In the genomic region with DNA sequence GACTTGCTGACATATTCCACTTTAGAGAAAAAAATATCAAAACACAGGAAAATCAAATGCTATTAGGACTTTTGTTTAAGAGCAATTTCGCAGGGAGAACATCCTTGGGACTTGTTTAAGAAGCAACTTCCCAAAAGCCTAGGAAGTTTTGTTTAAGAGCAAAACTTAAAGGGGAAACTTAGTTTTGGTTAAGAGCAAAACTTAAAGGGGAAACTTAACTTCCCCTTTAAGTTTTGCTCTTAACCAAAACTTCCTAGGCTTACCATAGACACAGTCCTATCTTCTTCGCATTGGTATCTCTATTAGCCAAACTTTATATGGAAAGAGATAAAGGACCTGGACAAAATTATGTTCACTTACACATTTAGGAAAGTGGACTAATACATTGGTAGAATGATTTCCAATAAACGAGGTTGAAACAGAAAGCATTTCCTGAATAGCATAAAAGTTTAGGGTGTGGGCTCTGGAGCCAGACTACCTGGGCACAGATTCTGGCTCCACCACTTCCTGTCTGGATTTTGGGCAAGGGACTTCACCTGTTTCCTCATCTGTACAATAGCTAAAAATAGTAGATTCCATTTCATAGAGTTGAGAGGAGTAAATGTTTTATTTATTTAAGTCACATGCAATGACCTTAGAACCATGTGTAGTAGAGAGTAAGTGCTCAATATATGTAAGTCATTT, we compare ENCODE assay signal across 12 cellular contexts. TPM values are rescaled to one million over a fixed set of nuclear protein-coding genes. Genes with fewer than 3 reads are reported as not detected.
A peak's percentile ranks its signal among the peaks of the same experiment; 100 is the strongest.
DNase-seq lines count a peak whose midpoint lies in the region; ATAC-seq and TF ChIP-seq lines count a peak whose summit lies in the region.
"Had no signal": no experiment of that assay in that cellular context is flagged by ENCODE, and none has a peak within 500 bp of the region (broad histone marks: within the 10 kb centered on the region; RNA-seq: fewer than 3 reads in every experiment).

No MANE protein-coding gene starts in this region.

- 53 to 57% methylated on average over 3 of the region's 3 CpGs for WGBS in tibial nerve, 2 donors
- WGBS in gastroesophageal sphincter (ENCODE audit: low coverage in 1 of 2), 2 donors, result 52 to 68% methylated on average over 3 of the region's 3 CpGs

- H3K27ac ChIP-seq in angular gyrus (ENCODE audit: low read depth, low read length) (peak overlapping the region; percentile 91), tibial nerve (peak overlapping the region; percentile 15 to 77 (median 46)), coronary artery (no peak overlapping the region), gastroesophageal sphincter (no peak overlapping the region), uterus (no peak overlapping the region)

- H3K9ac ChIP-seq in Loucy (ENCODE audit: low read depth, low read length, poor library complexity, severe bottlenecking), result no peak overlapping the region

- H4K20me1 ChIP-seq in Loucy (ENCODE audit: insufficient read depth, low read length, poor library complexity, severe bottlenecking), result no peaks in the 10 kb centered on the region

- H3K36me3 ChIP-seq in Loucy (ENCODE audit: insufficient read depth, low read length), result no peaks in the 10 kb centered on the region
- no peaks in the 10 kb centered on the region for H3K36me3 ChIP-seq in tibial nerve
- H3K36me3 ChIP-seq in gastroesophageal sphincter, result peaks cover 0 to 7% of the 10 kb centered on the region in 2 donors
- no peaks in the 10 kb centered on the region for H3K36me3 ChIP-seq in uterus

- peaks cover 9% of the 10 kb centered on the region for H3K9me3 Mint-ChIP-seq in activated naive CD4-positive, alpha-beta T cell treated with anti-CD3 and anti-CD28 coated beads for 36 hours

- no peak for TF ChIP-seq EP300 in tibial nerve (IDR thresholded peaks at IDR 0.05)
- TF ChIP-seq EP300 in gastroesophageal sphincter (IDR thresholded peaks at IDR 0.05), result no peak

- H3K9me3 ChIP-seq in Loucy (ENCODE audit: insufficient read depth, low read depth, low read length) (no peaks in the 10 kb centered on the region; the same call in 1 of the 2 replicates), tibial nerve (no peaks in the 10 kb centered on the region), gastroesophageal sphincter (no peaks in the 10 kb centered on the region), uterus (no peaks in the 10 kb centered on the region)

- TF ChIP-seq POLR2A in tibial nerve (IDR thresholded peaks at IDR 0.05), result no peak
- no peak for TF ChIP-seq POLR2A in gastroesophageal sphincter (IDR thresholded peaks at IDR 0.05)
- TF ChIP-seq POLR2A in uterus (IDR thresholded peaks at IDR 0.05), result no peak

- H2AFZ ChIP-seq in Loucy (ENCODE audit: low read length), result no peak overlapping the region

- H3K4me1 ChIP-seq in Loucy (ENCODE audit: insufficient read depth, low read length, poor library complexity, severe bottlenecking) (peaks cover 27% of the 10 kb centered on the region), tibial nerve (peaks cover 0 to 45% (median 33%) of the 10 kb centered on the region in 4 donors), gastroesophageal sphincter (peaks cover 0 to 18% (median 0%) of the 10 kb centered on the region in 3 donors), uterus (no peaks in the 10 kb centered on the region)

- H3K4me3 ChIP-seq in Loucy (ENCODE audit: low read length, poor library complexity, severe bottlenecking) (no peak overlapping the region), tibial nerve (no peak overlapping the region), coronary artery (no peak overlapping the region), gastroesophageal sphincter (no peak overlapping the region), uterus (no peak overlapping the region)

- H3K27me3 Mint-ChIP-seq in activated naive CD4-positive, alpha-beta T cell treated with anti-CD3 and anti-CD28 coated beads for 36 hours (ENCODE audit: low read depth), result no peaks in the 10 kb centered on the region
- H3K27me3 Mint-ChIP-seq: stimulated activated memory B cell treated with anti-CD40 and anti-IgM and Interleukin-4, amounts not matched to agents 10 μg/mL and 1 μg/mL and 100 μg/mL, for 72 hours had no signal

- intact Hi-C loops in activated naive CD4-positive, alpha-beta T cell treated with anti-CD3 and anti-CD28 coated beads for 36 hours (cut with micrococcal nuclease), result no loop called here
- intact Hi-C loops in uterus (cut with DNase I; ENCODE audit: low total_unique reads), result no loop called here

- peak; percentile 41 for DNase-seq in activated naive CD4-positive, alpha-beta T cell treated with anti-CD3 and anti-CD28 coated beads for 36 hours
- no peak for DNase-seq in activated naive CD4-positive, alpha-beta T cell (lab: John Stamatoyannopoulos, UW)
- no peak for DNase-seq in tibial nerve (ENCODE audit: low spot score in 2 of 2)
- no peak for DNase-seq in coronary artery (ENCODE audit: low spot score)
- no peak for DNase-seq in uterus
- DNase-seq: left ventricle myocardium superior, NCI-H1436 treated with DMSO at 0.1 percent for 48 hours, PC-3 had no signal

- no peaks in the 10 kb centered on the region for H3K79me2 ChIP-seq in Loucy (ENCODE audit: insufficient read depth, low read length)

- peak overlapping the region; percentile 7 for H3K4me2 ChIP-seq in Loucy (ENCODE audit: low read depth, low read length, poor library complexity, severe bottlenecking)

- peaks cover 59% of the 10 kb centered on the region for H3K4me1 Mint-ChIP-seq in activated naive CD4-positive, alpha-beta T cell treated with anti-CD3 and anti-CD28 coated beads for 36 hours (ENCODE audit: low read depth)

- no peaks in the 10 kb centered on the region for H3K9me2 ChIP-seq in Loucy (replicated peaks; ENCODE audit: low read depth, low read length)

- H3K27ac Mint-ChIP-seq in activated naive CD4-positive, alpha-beta T cell treated with anti-CD3 and anti-CD28 coated beads for 36 hours, result no peak overlapping the region
- H3K27ac Mint-ChIP-seq: stimulated activated memory B cell treated with anti-CD40 and anti-IgM and Interleukin-4, amounts not matched to agents 10 μg/mL and 1 μg/mL and 100 μg/mL, for 72 hours had no signal

- no peak for ATAC-seq in gastroesophageal sphincter
- ATAC-seq: PC-3; stimulated activated memory B cell treated with anti-CD40 and anti-IgM and Interleukin-4, amounts not matched to agents 10 μg/mL and 1 μg/mL and 100 μg/mL, for 72 hours had no signal

- no peak for TF ChIP-seq CTCF in Loucy (conservative IDR thresholded peaks at IDR 0.05; ENCODE audit: low read length)
- no peak for TF ChIP-seq CTCF in tibial nerve (IDR thresholded peaks at IDR 0.05)
- no peak for TF ChIP-seq CTCF in coronary artery (IDR thresholded peaks at IDR 0.05)
- TF ChIP-seq CTCF in gastroesophageal sphincter (IDR thresholded peaks at IDR 0.05), result no peak
- no peak for TF ChIP-seq CTCF in uterus (IDR thresholded peaks at IDR 0.05)

- peaks cover 20% of the 10 kb centered on the region for H3K36me3 Mint-ChIP-seq in activated naive CD4-positive, alpha-beta T cell treated with anti-CD3 and anti-CD28 coated beads for 36 hours (ENCODE audit: low read depth)

- CTCF ChIA-PET in activated naive CD4-positive, alpha-beta T cell treated with anti-CD3 and anti-CD28 coated beads for 36 hours (lab: Charles Lee), result interaction anchor here (1.2 kb wide), 3 partner anchors 11 to 25 kb away, joined by 3 to 4 read pairs (median 3); no protein-coding TSS in a partner anchor

- H3K27me3 ChIP-seq in Loucy (ENCODE audit: insufficient read depth, low read length, poor library complexity, severe bottlenecking) (no peaks in the 10 kb centered on the region), tibial nerve (no peaks in the 10 kb centered on the region), gastroesophageal sphincter (no peaks in the 10 kb centered on the region), uterus (no peaks in the 10 kb centered on the region)

- no peaks in the 10 kb centered on the region for H3F3A ChIP-seq in Loucy (ENCODE audit: low read depth)

- H3K4me3 Mint-ChIP-seq in activated naive CD4-positive, alpha-beta T cell treated with anti-CD3 and anti-CD28 coated beads for 36 hours, result no peak overlapping the region
- H3K4me3 Mint-ChIP-seq: stimulated activated memory B cell treated with anti-CD40 and anti-IgM and Interleukin-4, amounts not matched to agents 10 μg/mL and 1 μg/mL and 100 μg/mL, for 72 hours had no signal

RNA-seq across cellular contexts. Expression of a gene that starts 15.7 kb away (rescaled TPM):
- 1 to 10 TPM; 6.8 to 9.2 TPM for total RNA-seq in activated naive CD4-positive, alpha-beta T cell treated with anti-CD3 and anti-CD28 coated beads for 36 hours
- 10 to 100 TPM; 12.6 to 33.2 (median 22.3) TPM for total RNA-seq in tibial nerve
- 10 to 100 TPM in 3 of 4 donors, 1 to 10 TPM in 1; 8.6 to 21.1 (median 14.2) TPM for total RNA-seq in gastroesophageal sphincter
- 10 to 100 TPM; 12.3 to 24.7 (median 13.9) TPM for total RNA-seq in uterus

RNA-seq across cellular contexts. Expression of a gene that starts 42.5 kb away (rescaled TPM):
- total RNA-seq in activated naive CD4-positive, alpha-beta T cell treated with anti-CD3 and anti-CD28 coated beads for 36 hours, result 1 to 10 TPM; 1.2 to 3.1 TPM
- total RNA-seq in tibial nerve (10 to 100 TPM; 30.6 to 45.6 (median 37.7) TPM), gastroesophageal sphincter (10 to 100 TPM in 3 of 4 donors, 1 to 10 TPM in 1; 5.1 to 27.4 (median 12.9) TPM), uterus (10 to 100 TPM; 15.6 to 63.0 (median 29.5) TPM)

Comparison
In these comparisons a context has a peak if more than half of its experiments do, and no peak if none do; other contexts are left out.
1. H3K27ac ChIP-seq: peak in angular gyrus (single experiment) and tibial nerve (4 of 4); none in coronary artery (0 of 2), gastroesophageal sphincter (0 of 4) and uterus (0 of 2).